Comparison of ENCODE assay signal across 29 cellular contexts in genomic region chr14:99831915-99832314, GRCh38. TPM values are rescaled to one million over a fixed set of nuclear protein-coding genes. Genes with fewer than 3 reads are reported as not detected.
DNase-seq lines count a peak whose midpoint lies in the region; ATAC-seq, FAIRE-seq and TF ChIP-seq lines count a peak whose summit lies in the region.
"Had no signal": no experiment of that assay in that cellular context is flagged by ENCODE, and none has a peak within 500 bp of the region (broad histone marks: within the 10 kb centered on the region; RNA-seq: fewer than 3 reads in every experiment).

No MANE protein-coding gene starts in this region.

- POLR2A ChIA-PET in HepG2 (lab: Yijun Ruan, JAX), result no interaction called here

- no peak overlapping the region for H3K9ac ChIP-seq in HepG2 (ENCODE audit: insufficient read depth, low read depth, low read length)
- H3K9ac ChIP-seq in endodermal cell (ENCODE audit: extremely low read depth, low read length, poor library complexity, severe bottlenecking), result no peak overlapping the region
- H3K9ac ChIP-seq: BLaER1 had no signal

- H3K9me3 Mint-ChIP-seq in brain, result peaks cover 0 to 23% (median 0%) of the 10 kb centered on the region in 5 experiments
- H3K9me3 Mint-ChIP-seq in glutamatergic neuron (ENCODE audit: unreplicated experiment), result peaks cover 2% of the 10 kb centered on the region
- no peaks in the 10 kb centered on the region for H3K9me3 Mint-ChIP-seq in endodermal cell
- H3K9me3 Mint-ChIP-seq: CD4-positive, alpha-beta memory T cell; CD4-positive, CD25-positive, alpha-beta regulatory T cell; CD8-positive, alpha-beta memory T cell had no signal

- no peaks in the 10 kb centered on the region for H3K27me3 ChIP-seq in right lobe of liver
- H3K27me3 ChIP-seq in HepG2 (ENCODE audit: control insufficient read depth in 1 of 2, insufficient read depth in 2 of 2, low read length in 2 of 2), result no peaks in the 10 kb centered on the region
- no peaks in the 10 kb centered on the region for H3K27me3 ChIP-seq in endodermal cell (ENCODE audit: control insufficient read depth, insufficient read depth, low read length, poor library complexity, severe bottlenecking)
- H3K27me3 ChIP-seq: BE2C, BLaER1 had no signal

- no peaks in the 10 kb centered on the region for H3K79me2 ChIP-seq in HepG2 (ENCODE audit: insufficient read depth, low read length)

- no peak for TF ChIP-seq POLR2A in right lobe of liver (IDR thresholded peaks at IDR 0.05)
- no peak for TF ChIP-seq POLR2A in HepG2 (IDR thresholded peaks at IDR 0.05; ENCODE audit: insufficient read depth in 1 of 2, low read depth in 2 of 2, low read length in 2 of 2)

- H3K4me1 ChIP-seq in right lobe of liver (peaks cover 0 to 10% (median 0%) of the 10 kb centered on the region in 4 donors), HepG2 (ENCODE audit: insufficient read depth, low read length) (no peaks in the 10 kb centered on the region; the same call in 1 of the 2 replicates), endodermal cell (ENCODE audit: control insufficient read depth, insufficient read depth, low read length) (peaks cover 4% of the 10 kb centered on the region)
- H3K4me1 ChIP-seq: BE2C, BLaER1 had no signal

- TF ChIP-seq CTCF in right lobe of liver (IDR thresholded peaks at IDR 0.05), result no peak
- TF ChIP-seq CTCF in HepG2 (CRISPR knock-in tag; IDR thresholded peaks at IDR 0.05), result no peak
- TF ChIP-seq CTCF in brain (conservative IDR thresholded peaks at IDR 0.05), result no peak
- TF ChIP-seq CTCF in glutamatergic neuron (IDR thresholded peaks at IDR 0.05; ENCODE audit: partially characterized antibody, unreplicated experiment), result no peak
- TF ChIP-seq CTCF in endodermal cell (conservative IDR thresholded peaks at IDR 0.05), result no peak

- no peak overlapping the region for H3K27ac ChIP-seq in right lobe of liver
- H3K27ac ChIP-seq in HepG2 (ENCODE audit: extremely low read length, insufficient read depth, low read length), result no peak overlapping the region
- no peak overlapping the region for H3K27ac ChIP-seq in endodermal cell (ENCODE audit: low read depth, low read length)
- H3K27ac ChIP-seq: BLaER1 had no signal

- H3K4me2 ChIP-seq in HepG2 (ENCODE audit: low read depth, low read length), result no peak overlapping the region
- H3K4me2 ChIP-seq: BLaER1 had no signal

- TF ChIP-seq RAD21 in HepG2 (CRISPR knock-in tag; IDR thresholded peaks at IDR 0.05), result no peak

- H3K9me3 ChIP-seq in right lobe of liver (no peaks in the 10 kb centered on the region), HepG2 (ENCODE audit: low read length) (no peaks in the 10 kb centered on the region), endodermal cell (ENCODE audit: control insufficient read depth, low read length) (no peaks in the 10 kb centered on the region)
- H3K9me3 ChIP-seq: BE2C, BLaER1 had no signal

- H3K4me3 Mint-ChIP-seq in brain (peak overlapping the region in 2 of 5 experiments; percentile 48 to 65), glutamatergic neuron (ENCODE audit: unreplicated experiment) (peak overlapping the region; percentile 43), endodermal cell (no peak overlapping the region)
- H3K4me3 Mint-ChIP-seq: CD14-positive monocyte; CD4-positive, alpha-beta memory T cell; CD4-positive, CD25-positive, alpha-beta regulatory T cell; CD8-positive, alpha-beta memory T cell had no signal

- FAIRE-seq in HepG2 (lab: Jason Lieb, UNC), result no peak
- FAIRE-seq: GM12892, GM18507, GM19239 had no signal

- H3K27ac Mint-ChIP-seq in brain (peak overlapping the region in 3 of 5 experiments; percentile 27 to 78 (median 49)), glutamatergic neuron (ENCODE audit: unreplicated experiment) (no peak overlapping the region), endodermal cell (no peak overlapping the region)
- H3K27ac Mint-ChIP-seq: CD4-positive, alpha-beta memory T cell; CD8-positive, alpha-beta memory T cell had no signal

- BruUV-seq in HepG2 (replicated peaks; lab: Mats Ljungman, UMichigan), result no TSS peak

- H3K4me3 ChIP-seq in right lobe of liver (no peak overlapping the region), HepG2 (replicated peaks in 1 of 3; ENCODE audit: insufficient read depth in 1 of 3, low read depth in 2 of 3, low read length in 3 of 3) (no peak overlapping the region), endodermal cell (ENCODE audit: low read length) (no peak overlapping the region)
- H3K4me3 ChIP-seq: BLaER1, GM12878 had no signal

- CTCF ChIA-PET in HepG2 (lab: Yijun Ruan, JAX; ENCODE audit: low intra/inter-chr PET ratio, low total read pairs), result no interaction called here

- no peak for TF ChIP-seq EP300 in HepG2 (IDR thresholded peaks at IDR 0.05; ENCODE audit: low read depth in 2 of 2, low read length in 2 of 2)
- no peak for TF ChIP-seq EP300 in HepG2 (CRISPR knock-in tag; IDR thresholded peaks at IDR 0.05; ENCODE audit: borderline replicate concordance)

- in situ Hi-C loops in HepG2 (cut with HindIII; ENCODE audit: extremely low pct_ligation_motif_present, low pct_unique_long_range_greater_than_20kb), result no loop called here

- H3K36me3 Mint-ChIP-seq in brain (peaks cover 10% of the 10 kb centered on the region), glutamatergic neuron (ENCODE audit: unreplicated experiment) (no peaks in the 10 kb centered on the region), endodermal cell (ENCODE audit: low read depth) (no peaks in the 10 kb centered on the region)
- H3K36me3 Mint-ChIP-seq: CD14-positive monocyte; CD4-positive, alpha-beta memory T cell; CD4-positive, CD25-positive, alpha-beta regulatory T cell had no signal

- 69% methylated on average over 3 of the region's 3 CpGs for WGBS in right lobe of liver (ENCODE audit: insufficient coverage, low coverage, low lambda C conversion rate, missing lambda C conversion rate)
- 85% methylated on average over 3 of the region's 3 CpGs for WGBS in HepG2 (ENCODE audit: low lambda C conversion rate)
- WGBS in endodermal cell (ENCODE audit: insufficient coverage in 1 of 2, insufficient read length in 1 of 2), 2 experiments, result 97 to 100% methylated on average over 3 of the region's 3 CpGs

- H3K36me3 ChIP-seq in right lobe of liver (no peaks in the 10 kb centered on the region), HepG2 (replicated peaks in 1 of 2; ENCODE audit: control insufficient read depth in 1 of 2, insufficient read depth in 2 of 2, low read length in 2 of 2) (no peaks in the 10 kb centered on the region), endodermal cell (ENCODE audit: control insufficient read depth, insufficient read depth, low read length) (no peaks in the 10 kb centered on the region)
- H3K36me3 ChIP-seq: BE2C, BLaER1 had no signal

- H3K4me1 Mint-ChIP-seq in brain (peaks cover 10% of the 10 kb centered on the region), glutamatergic neuron (ENCODE audit: low read depth, unreplicated experiment) (peaks cover 34% of the 10 kb centered on the region), endodermal cell (peaks cover 14% of the 10 kb centered on the region)
- H3K4me1 Mint-ChIP-seq: CD4-positive, alpha-beta memory T cell; CD4-positive, CD25-positive, alpha-beta regulatory T cell; CD8-positive, alpha-beta memory T cell had no signal

- ATAC-seq in right lobe of liver, result peak in 3 of 4 donors; percentile 14 to 51 (median 23)
- no peak for ATAC-seq in HepG2
- ATAC-seq in HG02763 (IDR thresholded peaks at IDR 0.05; ENCODE audit: unreplicated experiment), result no peak
- ATAC-seq: GM12878 had no signal

- H3K27me3 Mint-ChIP-seq in brain, result no peaks in the 10 kb centered on the region
- H3K27me3 Mint-ChIP-seq in glutamatergic neuron (ENCODE audit: unreplicated experiment), result no peaks in the 10 kb centered on the region
- H3K27me3 Mint-ChIP-seq in endodermal cell (ENCODE audit: insufficient read depth), result no peaks in the 10 kb centered on the region

- intact Hi-C loops in right lobe of liver (cut with DNase I), result no loop called here
- intact Hi-C loops in HepG2 (cut with micrococcal nuclease; ENCODE audit: unreplicated experiment), result no loop called here

- DNase-seq in right lobe of liver (no peak), HepG2 (ENCODE audit: low spot score) (no peak), glutamatergic neuron (no peak), retina (peak; percentile 86), NCI-H69 (lab: John Stamatoyannopoulos, UW) (no peak), endodermal cell (no peak)
- DNase-seq: 8988T; ACHN; BE2C; C1 segment of cervical spinal cord; CD4-positive, alpha-beta memory T cell; CD4-positive, CD25-positive, alpha-beta regulatory T cell; CD8-positive, alpha-beta memory T cell; COR-L47; DMS 273 treated with DMSO at 0.1 percent for 48 hours; DMS153; DMS53; DMS79; DND-41; EL; GDM1 had no signal

- H2AFZ ChIP-seq in HepG2 (ENCODE audit: low read length), result no peak overlapping the region

- H4K20me1 ChIP-seq in HepG2 (ENCODE audit: insufficient read depth, low read length), result no peaks in the 10 kb centered on the region
- H4K20me1 ChIP-seq: BLaER1 had no signal

RNA-seq across cellular contexts. Expression of gene EML1, which starts 38.7 kb away (rescaled TPM):
- 1 to 10 TPM; 3.3 to 6.8 (median 4.5) TPM for total RNA-seq in right lobe of liver
- total RNA-seq in HepG2 (2016; rRNA removed; fragmentation: Illumina TruSeq; extraction: Trizol), result 1.3 and 1.7 TPM in 2 replicates
- total RNA-seq in HepG2 (2016; cell fraction: cytosol; rRNA removed; fragmentation: Illumina TruSeq; extraction: Trizol; ENCODE audit: low read depth), result 2.3 and 2.6 TPM in 2 replicates
- total RNA-seq in HepG2 (2016; cell fraction: insoluble cytoplasmic fraction; rRNA removed; fragmentation: Illumina TruSeq; extraction: Trizol), result 1.7 TPM in 2 replicates
- total RNA-seq in HepG2 (2016; cell fraction: membrane; rRNA removed; fragmentation: Illumina TruSeq; extraction: Trizol), result 1.5 and 1.9 TPM in 2 replicates
- total RNA-seq in HepG2 (2016; cell fraction: nucleus; rRNA removed; fragmentation: Illumina TruSeq; extraction: Trizol), result 1.7 and 2.5 TPM in 2 replicates
- polyA plus RNA-seq in HepG2 (2011; rRNA removed), result 0.25 and 0.59 TPM in 2 replicates
- polyA plus RNA-seq in HepG2 (2011; cell fraction: cytosol; rRNA removed), result 0.18 and 0.24 TPM in 2 replicates
- 0.43 and 0.68 TPM in 2 replicates for polyA plus RNA-seq in HepG2 (2011; cell fraction: nucleus; rRNA removed)
- polyA plus RNA-seq in HepG2 (2012), result 0.44 and 0.72 TPM in 2 replicates
- polyA plus RNA-seq in HepG2 (2016; cell fraction: cytosol; fragmentation: Illumina TruSeq; extraction: Trizol; ENCODE audit: low read depth), result 1.4 and 2.2 TPM in 2 replicates
- 1.0 and 1.2 TPM in 2 replicates for polyA plus RNA-seq in HepG2 (2016; cell fraction: insoluble cytoplasmic fraction; fragmentation: Illumina TruSeq; extraction: Trizol; ENCODE audit: low read depth)
- polyA plus RNA-seq in HepG2 (2016; cell fraction: membrane; fragmentation: Illumina TruSeq; extraction: Trizol; ENCODE audit: low read depth), result 1.9 and 2.0 TPM in 2 replicates
- 1.3 and 1.7 TPM in 2 replicates for polyA plus RNA-seq in HepG2 (2016; cell fraction: nucleus; fragmentation: Illumina TruSeq; extraction: Trizol; ENCODE audit: insufficient read depth, low read depth)
- polyA minus RNA-seq in HepG2 (2011; rRNA and poly(A)+ RNA removed; ENCODE audit: low replicate concordance), result 1.0 and 40.3 TPM in 2 replicates
- 0.44 and 0.49 TPM in 2 replicates for polyA minus RNA-seq in HepG2 (2011; cell fraction: cytosol; rRNA and poly(A)+ RNA removed)
- 0.90 and 1.6 TPM in 2 replicates for polyA minus RNA-seq in HepG2 (2011; cell fraction: nucleus; rRNA and poly(A)+ RNA removed)
- polyA plus RNA-seq in brain (ENCODE audit: insufficient read depth, low read depth, low replicate concordance), result 13.4 TPM
- total RNA-seq in glutamatergic neuron (ENCODE audit: unreplicated experiment), result 73.6 TPM
- total RNA-seq in endodermal cell, result 10 to 100 TPM; 25.0 to 31.4 TPM
- polyA plus RNA-seq in endodermal cell (2013, experiment 1 of 2), result 39.1 TPM
- polyA plus RNA-seq in endodermal cell (2013, experiment 2 of 2), result 38.7 TPM
- total RNA-seq: CD4-positive, CD25-positive, alpha-beta regulatory T cell had no signal
- polyA plus RNA-seq: CD14-positive monocyte; CD4-positive, alpha-beta memory T cell; CD4-positive, CD25-positive, alpha-beta regulatory T cell; CD8-positive, alpha-beta memory T cell had no signal

Comparison
In these comparisons a context has a peak if more than half of its experiments do, and no peak if none do; other contexts are left out.
1. ATAC-seq: peak in right lobe of liver (3 of 4); none in HepG2 (single experiment) and HG02763 (single experiment).
2. H3K27ac Mint-ChIP-seq: peak in brain (3 of 5); none in glutamatergic neuron (single experiment) and endodermal cell (single experiment).